In genomic region chr3:192408007-192408655, GRCh38 we compare ENCODE assay signal across 10 cellular contexts.
DNase-seq lines count a peak whose midpoint lies in the region; ATAC-seq and TF ChIP-seq lines count a peak whose summit lies in the region.
"Had no signal": no experiment of that assay in that cellular context is flagged by ENCODE, and none has a peak within 500 bp of the region (broad histone marks: within the 10 kb centered on the region; RNA-seq: fewer than 3 reads in every experiment).

No MANE protein-coding gene starts in this region.

- no peaks in the 10 kb centered on the region for H4K20me1 ChIP-seq in neural cell (ENCODE audit: insufficient read depth)

- no peaks in the 10 kb centered on the region for H3F3A ChIP-seq in neural cell (ENCODE audit: insufficient read depth, low read length, poor library complexity, severe bottlenecking)

- H3K27ac Mint-ChIP-seq in activated naive CD8-positive, alpha-beta T cell treated with anti-CD3 and anti-CD28 coated beads, Interleukin-2, amount 10 ng/mL, durations not matched to agents 7 days and 5 days: no peak overlapping the region
- H3K27ac Mint-ChIP-seq in activated naive CD8-positive, alpha-beta T cell treated with anti-CD3 and anti-CD28 coated beads for 36 hours: no peak overlapping the region
- H3K27ac Mint-ChIP-seq: dendritic cell treated with granulocyte-macrophage colony-stimulating factor and Interleukin-4, amounts not matched to agents 40 ng/mL and 50 ng/mL, for 4 days had no signal

- no peaks in the 10 kb centered on the region for H3K36me3 Mint-ChIP-seq in activated naive CD8-positive, alpha-beta T cell treated with anti-CD3 and anti-CD28 coated beads, Interleukin-2, amount 10 ng/mL, durations not matched to agents 7 days and 5 days
- no peaks in the 10 kb centered on the region for H3K36me3 Mint-ChIP-seq in activated naive CD8-positive, alpha-beta T cell treated with anti-CD3 and anti-CD28 coated beads for 36 hours

- no peak for ATAC-seq in activated naive CD8-positive, alpha-beta T cell treated with anti-CD3 and anti-CD28 coated beads, Interleukin-2, amount 10 ng/mL, durations not matched to agents 7 days and 5 days (ENCODE audit: low read depth)
- ATAC-seq in foreskin keratinocyte: peak; percentile 33
- ATAC-seq in GM21619 (IDR thresholded peaks at IDR 0.05; ENCODE audit: unreplicated experiment): no peak

- H3K27me3 ChIP-seq in foreskin keratinocyte: peaks cover 59% of the 10 kb centered on the region
- peaks cover 68% of the 10 kb centered on the region for H3K27me3 ChIP-seq in neural cell (ENCODE audit: insufficient read depth, low read depth, low read length)

- POLR2A ChIA-PET in activated naive CD8-positive, alpha-beta T cell treated with anti-CD3 and anti-CD28 coated beads, Interleukin-2, amount 10 ng/mL, durations not matched to agents 7 days and 5 days (lab: Charles Lee): no interaction called here

- no peak for DNase-seq in activated naive CD8-positive, alpha-beta T cell treated with anti-CD3 and anti-CD28 coated beads, Interleukin-2, amount 10 ng/mL, durations not matched to agents 7 days and 5 days
- no peak for DNase-seq in activated naive CD8-positive, alpha-beta T cell treated with anti-CD3 and anti-CD28 coated beads for 36 hours
- DNase-seq in foreskin keratinocyte: peak in 1 of 2 donors; percentile 14
- DNase-seq in NCI-H1048 (lab: John Stamatoyannopoulos, UW): no peak
- DNase-seq in DMS114 treated with DMSO at 0.1 percent for 48 hours (lab: John Stamatoyannopoulos, UW; ENCODE audit: unreplicated experiment): no peak
- no peak for DNase-seq in NCI-H2107 treated with DMSO at 0.1 percent for 48 hours (lab: John Stamatoyannopoulos, UW; ENCODE audit: unreplicated experiment)

- no peaks in the 10 kb centered on the region for H3K79me2 ChIP-seq in neural cell (replicated peaks; ENCODE audit: insufficient read depth, low read length)

- TF ChIP-seq CTCF in foreskin keratinocyte (conservative IDR thresholded peaks at IDR 0.05) (peak; percentile 9), neural cell (IDR thresholded peaks at IDR 0.05; ENCODE audit: poor library complexity, severe bottlenecking) (no peak)

- H2AFZ ChIP-seq in neural cell (ENCODE audit: low read depth, low read length): no peak overlapping the region

- TF ChIP-seq EP300 in neural cell (conservative IDR thresholded peaks at IDR 0.05; ENCODE audit: poor library complexity, severe bottlenecking): no peak

- peaks cover 49% of the 10 kb centered on the region for H3K27me3 Mint-ChIP-seq in activated naive CD8-positive, alpha-beta T cell treated with anti-CD3 and anti-CD28 coated beads, Interleukin-2, amount 10 ng/mL, durations not matched to agents 7 days and 5 days
- H3K27me3 Mint-ChIP-seq in activated naive CD8-positive, alpha-beta T cell treated with anti-CD3 and anti-CD28 coated beads for 36 hours: peaks cover 62% of the 10 kb centered on the region

- peak overlapping the region; percentile 81 for H3K4me3 ChIP-seq in neural cell (ENCODE audit: low read length)

- H3K4me1 ChIP-seq in foreskin keratinocyte: peaks cover 5% of the 10 kb centered on the region

- no peak overlapping the region for H3K27ac ChIP-seq in foreskin keratinocyte
- no peak overlapping the region for H3K27ac ChIP-seq in neural cell (ENCODE audit: low read length)
- H3K27ac ChIP-seq: KMS-11 had no signal

- no peaks in the 10 kb centered on the region for H3K9me3 ChIP-seq in neural cell (ENCODE audit: low read length)

- no peak overlapping the region for H3K9ac ChIP-seq in neural cell (ENCODE audit: low read length)
- H3K9ac ChIP-seq: KMS-11 had no signal

- peaks cover 3% of the 10 kb centered on the region for H3K4me1 Mint-ChIP-seq in activated naive CD8-positive, alpha-beta T cell treated with anti-CD3 and anti-CD28 coated beads, Interleukin-2, amount 10 ng/mL, durations not matched to agents 7 days and 5 days
- H3K4me1 Mint-ChIP-seq in activated naive CD8-positive, alpha-beta T cell treated with anti-CD3 and anti-CD28 coated beads for 36 hours: peaks cover 2% of the 10 kb centered on the region

- H3K36me3 ChIP-seq in neural cell (ENCODE audit: insufficient read depth, low read length): no peaks in the 10 kb centered on the region

- peak overlapping the region; percentile 64 for H3K4me3 Mint-ChIP-seq in activated naive CD8-positive, alpha-beta T cell treated with anti-CD3 and anti-CD28 coated beads, Interleukin-2, amount 10 ng/mL, durations not matched to agents 7 days and 5 days
- H3K4me3 Mint-ChIP-seq in activated naive CD8-positive, alpha-beta T cell treated with anti-CD3 and anti-CD28 coated beads for 36 hours: no peak overlapping the region
- H3K4me3 Mint-ChIP-seq: dendritic cell treated with granulocyte-macrophage colony-stimulating factor and Interleukin-4, amounts not matched to agents 40 ng/mL and 50 ng/mL, for 4 days had no signal

- peak; percentile 10 for TF ChIP-seq RAD21 in neural cell (conservative IDR thresholded peaks at IDR 0.05)

- no peaks in the 10 kb centered on the region for H3K9me2 ChIP-seq in neural cell (ENCODE audit: insufficient read depth, low read length)

- no peaks in the 10 kb centered on the region for H3K9me3 Mint-ChIP-seq in activated naive CD8-positive, alpha-beta T cell treated with anti-CD3 and anti-CD28 coated beads, Interleukin-2, amount 10 ng/mL, durations not matched to agents 7 days and 5 days
- peaks cover 2% of the 10 kb centered on the region for H3K9me3 Mint-ChIP-seq in activated naive CD8-positive, alpha-beta T cell treated with anti-CD3 and anti-CD28 coated beads for 36 hours
- H3K9me3 Mint-ChIP-seq: dendritic cell treated with granulocyte-macrophage colony-stimulating factor and Interleukin-4, amounts not matched to agents 40 ng/mL and 50 ng/mL, for 4 days had no signal

- H3K4me2 ChIP-seq in neural cell (ENCODE audit: low read length): peak overlapping the region; percentile 59

TF ChIP-seq in neural cell, 6 proteins besides CTCF, POLR2A, EP300 and RAD21:
- TF ChIP-seq EZH2 (IDR thresholded peaks at IDR 0.05; ENCODE audit: borderline replicate concordance, insufficient read depth, low read length, poor library complexity, severe bottlenecking): no peak
- no peak for TF ChIP-seq SMC3 (conservative IDR thresholded peaks at IDR 0.05; ENCODE audit: poor library complexity)
- no peak for TF ChIP-seq MXI1 (conservative IDR thresholded peaks at IDR 0.05; ENCODE audit: poor library complexity, severe bottlenecking)
- TF ChIP-seq POLR2AphosphoS5 (IDR thresholded peaks at IDR 0.05): no peak
- TF ChIP-seq TAF1 (IDR thresholded peaks at IDR 0.05; ENCODE audit: low read depth): no peak
- TF ChIP-seq REST (IDR thresholded peaks at IDR 0.05; ENCODE audit: borderline replicate concordance): no peak
